7 cellular contexts compared by ENCODE assay signal in genomic region chr7:137846588-137847417, GRCh38.
DNase-seq lines count a peak whose midpoint lies in the region; ATAC-seq and TF ChIP-seq lines count a peak whose summit lies in the region.

TSS of gene DGKI (minus strand) at chr7:137846974.

- peak; percentile 74 for DNase-seq in GM13976 (ENCODE audit: low spot score)
- peak; percentile 15 to 23 for DNase-seq in activated CD4-positive, alpha-beta T cell treated with anti-CD3 and anti-CD28 coated beads, Interleukin-2, amount 50 U/mL, for 48 hours
- peak; percentile 23 to 68 for DNase-seq in foreskin fibroblast

- peaks cover 37% of the 10 kb centered on the region for H3K4me1 ChIP-seq in neuron (ENCODE audit: insufficient read depth, low read length)

- TF ChIP-seq CTCF in GM13976 (IDR thresholded peaks at IDR 0.05; ENCODE audit: borderline replicate concordance, control extremely low read depth, extremely low read depth, insufficient read depth, missing control alignments) (no peak), foreskin fibroblast (IDR thresholded peaks at IDR 0.05; ENCODE audit: low read depth, low read length) (no peak)

- H3K9me3 ChIP-seq in neuron (ENCODE audit: low read length), result no peaks in the 10 kb centered on the region

- ATAC-seq in HG02852 (IDR thresholded peaks at IDR 0.05; ENCODE audit: unreplicated experiment) (peak; percentile 42), HG03342 (IDR thresholded peaks at IDR 0.05; ENCODE audit: unreplicated experiment) (no peak), GM21447 (IDR thresholded peaks at IDR 0.05; ENCODE audit: unreplicated experiment) (no peak)

- in situ Hi-C loops in GM13976 (cut with MboI; ENCODE audit: low sequenced_read_pairs, unreplicated experiment), result no loop called here

- H3K4me3 ChIP-seq in foreskin fibroblast (ENCODE audit: low read depth in 1 of 2, low read length in 2 of 2) (peak within 1 kb of the TSS; percentile 46 to 56), neuron (ENCODE audit: low read length) (peak within 1 kb of the TSS; percentile 69)

- no peaks in the 10 kb centered on the region for H3K27me3 ChIP-seq in neuron (ENCODE audit: insufficient read depth, low read length)

- peak within 1 kb of the TSS; percentile 97 for H2AFZ ChIP-seq in neuron (ENCODE audit: low read depth, low read length)

- no peaks in the 10 kb centered on the region for H3K36me3 ChIP-seq in neuron (ENCODE audit: insufficient read depth, low read length)

Comparison
In these comparisons a context has a peak if more than half of its experiments do, and no peak if none do; other contexts are left out.
1. DNase-seq: peak in every context shown above with its lines; median percentile 74 in GM13976; 46 in foreskin fibroblast; 19 in activated CD4-positive, alpha-beta T cell treated with anti-CD3 and anti-CD28 coated beads, Interleukin-2, amount 50 U/mL, for 48 hours.